In genomic region chr18:35241523-35241804, GRCh38 we compare ENCODE assay signal across 8 cellular contexts. TPM values are rescaled to one million over a fixed set of nuclear protein-coding genes. Genes with fewer than 3 reads are reported as not detected.
A peak's percentile ranks its signal among the peaks of the same experiment; 100 is the strongest.
DNase-seq lines count a peak whose midpoint lies in the region; ATAC-seq and TF ChIP-seq lines count a peak whose summit lies in the region.

No MANE protein-coding gene starts in this region.

- ATAC-seq in RWPE2 (ENCODE audit: low read depth) = no peak
- ATAC-seq in HG02938 (IDR thresholded peaks at IDR 0.05; ENCODE audit: unreplicated experiment) = no peak
- ATAC-seq in HG02840 (IDR thresholded peaks at IDR 0.05; ENCODE audit: low FRiP score, unreplicated experiment) = no peak

- H3K36me3 ChIP-seq in HEK293 (ENCODE audit: control insufficient read depth in 2 of 2, insufficient read depth in 1 of 2, low read length in 2 of 2) = peaks cover 9 to 45% of the 10 kb centered on the region in 2 experiments; a peak in 2 of 3 replicates
- H3K36me3 ChIP-seq in RWPE2 (ENCODE audit: low read depth) = peaks cover 42% of the 10 kb centered on the region
- H3K36me3 ChIP-seq in skeletal muscle satellite cell (ENCODE audit: insufficient read depth, low read length) = peaks cover 41% of the 10 kb centered on the region

- no peak overlapping the region; the same call in 1 of the 2 replicates for H3K27ac ChIP-seq in HEK293 (ENCODE audit: extremely low read depth, low read depth, low read length)
- peak overlapping the region; percentile 61 for H3K27ac ChIP-seq in RWPE2 (ENCODE audit: poor library complexity, severe bottlenecking)

- POLR2A ChIA-PET in HEK293 (lab: Yijun Ruan, JAX) = interaction anchor here (0.7 to 2.9 kb wide), 9 partner anchors 9 to 201 kb away, joined by 3 to 20 read pairs (median 4); partner anchors contain the start of genes MAPRE2 and ZSCAN30

- TF ChIP-seq CTCF in HEK293 (tag by site-specific recombination; IDR thresholded peaks at IDR 0.05) (no peak), RWPE2 (IDR thresholded peaks at IDR 0.05; ENCODE audit: poor library complexity, severe bottlenecking) (no peak), fibroblast of pulmonary artery (IDR thresholded peaks at IDR 0.05; ENCODE audit: low read length, missing control alignments) (no peak)

- CTCF ChIA-PET in HEK293 (lab: Yijun Ruan, JAX) = interaction anchor here (0.5 to 1.4 kb wide), 2 partner anchors 10 to 74 kb away, joined by 3 read pairs; no protein-coding TSS in a partner anchor

- H3K4me2 ChIP-seq in skeletal muscle satellite cell (ENCODE audit: low read length) = peak overlapping the region; percentile 85

- no peak for DNase-seq in RWPE2 (ENCODE audit: low spot score)
- no peak for DNase-seq in fibroblast of pulmonary artery (ENCODE audit: low read depth)
- no peak for DNase-seq in Kasumi-1 (lab: John Stamatoyannopoulos, UW)
- DNase-seq in NCI-H1048 (lab: John Stamatoyannopoulos, UW) = no peak

- H3K9ac ChIP-seq in skeletal muscle satellite cell (ENCODE audit: low read depth, low read length) = peak overlapping the region; percentile 98

- H3K9me3 ChIP-seq in HEK293 (ENCODE audit: control insufficient read depth, insufficient read depth, low read depth, low read length) (no peaks in the 10 kb centered on the region), RWPE2 (ENCODE audit: severe bottlenecking) (no peaks in the 10 kb centered on the region), skeletal muscle satellite cell (replicated peaks; ENCODE audit: low read length) (peaks cover 35% of the 10 kb centered on the region)

- H3K4me1 ChIP-seq in HEK293 (ENCODE audit: control insufficient read depth, insufficient read depth, low read length) = no peaks in the 10 kb centered on the region
- peaks cover 8% of the 10 kb centered on the region for H3K4me1 ChIP-seq in RWPE2 (ENCODE audit: insufficient read depth, poor library complexity, severe bottlenecking)
- peaks cover 4% of the 10 kb centered on the region for H3K4me1 ChIP-seq in skeletal muscle satellite cell (ENCODE audit: control insufficient read depth, insufficient read depth, low read length)

- H3K27me3 ChIP-seq in RWPE2 (ENCODE audit: insufficient read depth, poor library complexity, severe bottlenecking) = no peaks in the 10 kb centered on the region
- H3K27me3 ChIP-seq in skeletal muscle satellite cell (ENCODE audit: control insufficient read depth, insufficient read depth, low read length) = no peaks in the 10 kb centered on the region

- peak overlapping the region; percentile 86 for H3K4me3 ChIP-seq in HEK293 (ENCODE audit: low read depth, low read length)
- peak overlapping the region; percentile 58 for H3K4me3 ChIP-seq in RWPE2 (ENCODE audit: severe bottlenecking)
- H3K4me3 ChIP-seq in fibroblast of pulmonary artery (replicated peaks; ENCODE audit: low read depth, low read length) = peak overlapping the region; percentile 70
- H3K4me3 ChIP-seq in skeletal muscle satellite cell (ENCODE audit: low read length) = peak overlapping the region; percentile 78

TF ChIP-seq in HEK293, 187 proteins besides CTCF, POLR2A, EP300 and RAD21:
- TF ChIP-seq SCRT2 (tag by site-specific recombination; IDR thresholded peaks at IDR 0.05) = no peak
- TF ChIP-seq KLF10 (tag by site-specific recombination; IDR thresholded peaks at IDR 0.05) = no peak
- TF ChIP-seq ZFP37 (tag by site-specific recombination; IDR thresholded peaks at IDR 0.05) = no peak
- no peak for TF ChIP-seq ZBTB44 (tag by site-specific recombination; IDR thresholded peaks at IDR 0.05)
- no peak for TF ChIP-seq ZNF416 (tag by site-specific recombination; IDR thresholded peaks at IDR 0.05)
- TF ChIP-seq HIC1 (tag by site-specific recombination; IDR thresholded peaks at IDR 0.05) = no peak
- TF ChIP-seq ZNF48 (tag by site-specific recombination; IDR thresholded peaks at IDR 0.05) = no peak
- TF ChIP-seq YY2 (tag by site-specific recombination; IDR thresholded peaks at IDR 0.05) = no peak
- TF ChIP-seq KLF1 (tag by site-specific recombination; IDR thresholded peaks at IDR 0.05) = no peak
- no peak for TF ChIP-seq ZFP3 (tag by site-specific recombination; IDR thresholded peaks at IDR 0.05; ENCODE audit: low read depth)
- TF ChIP-seq HOXD13 (CRISPR knock-in tag; IDR thresholded peaks at IDR 0.05; ENCODE audit: borderline replicate concordance) = no peak
- TF ChIP-seq ZBTB10 (tag by site-specific recombination; IDR thresholded peaks at IDR 0.05) = no peak
- no peak for TF ChIP-seq ZNF664 (tag by site-specific recombination; IDR thresholded peaks at IDR 0.05)
- TF ChIP-seq ZNF221 (tag by site-specific recombination; IDR thresholded peaks at IDR 0.05; ENCODE audit: borderline replicate concordance) = no peak
- TF ChIP-seq ZNF777 (tag by site-specific recombination; IDR thresholded peaks at IDR 0.05; ENCODE audit: borderline replicate concordance) = no peak
- TF ChIP-seq ZNF571 (tag by site-specific recombination; IDR thresholded peaks at IDR 0.05) = no peak
- TF ChIP-seq ZNF175 (tag by site-specific recombination; IDR thresholded peaks at IDR 0.05) = no peak

RNA-seq across cellular contexts. Expression of gene ZNF397, which starts 0.6 kb away (rescaled TPM):
- total RNA-seq in skeletal muscle satellite cell (2012; rRNA removed) = 10.9 and 15.5 TPM in 2 replicates

RNA-seq across cellular contexts. Expression of gene ZSCAN30, which starts 48.6 kb away (rescaled TPM):
- 12.2 and 15.2 TPM in 2 replicates for total RNA-seq in skeletal muscle satellite cell (2012; rRNA removed)
